ENCODE assay signal across 20 cellular contexts in the genomic region with DNA sequence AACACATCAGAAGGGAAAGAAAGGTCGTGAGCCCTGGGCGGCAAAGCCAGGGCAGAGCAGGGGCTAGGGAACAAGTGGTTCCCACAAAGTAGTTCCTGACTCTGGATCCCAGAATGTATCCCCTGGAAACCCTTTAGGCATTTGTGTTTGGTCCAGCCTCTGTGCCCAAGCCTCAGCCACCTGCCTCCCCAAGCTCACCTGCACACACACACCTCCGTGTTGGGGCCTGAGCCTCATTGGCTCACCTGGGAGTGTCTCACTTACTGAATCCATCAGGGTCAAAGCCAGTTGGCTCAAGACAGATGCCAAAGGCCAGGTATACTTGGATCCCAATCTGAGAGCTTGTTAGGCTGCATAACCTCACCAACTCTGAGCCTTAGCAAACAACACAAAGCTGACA. TPM values are rescaled to one million over a fixed set of nuclear protein-coding genes. Genes with fewer than 3 reads are reported as not detected.
"Had no signal": no experiment of that assay in that cellular context is flagged by ENCODE, and none has a peak within 500 bp of the region (broad histone marks: within the 10 kb centered on the region; RNA-seq: fewer than 3 reads in every experiment).

No MANE protein-coding gene starts in this region.

RNA-seq across cellular contexts. Expression of gene KCNJ18, which starts 54.1 kb away (rescaled TPM):
- total RNA-seq: activated naive CD4-positive, alpha-beta T cell treated with anti-CD3 and anti-CD28 coated beads for 36 hours; activated naive CD4-positive, alpha-beta T cell treated with anti-CD3 and anti-CD28 coated beads, Interleukin-2, amount 50 U/mL, for 72 hours; activated naive CD8-positive, alpha-beta T cell treated with anti-CD3 and anti-CD28 coated beads, Interleukin-2, amount 10 ng/mL, durations not matched to agents 7 days and 5 days; activated T-cell treated with anti-CD3 and anti-CD28 coated beads, Interleukin-2, amount 50 U/mL, for 4 hours; activated T-cell treated with anti-CD3 and anti-CD28 coated beads, Interleukin-2, amount 50 U/mL, for 72 hours; activated T-helper 1 cell treated with anti-CD3 and anti-CD28 coated beads, Interleukin-12 subunit alpha, Interleukin-12 subunit beta, Interleukin-2, Interleukin-4 antibody, amounts not matched to agents 30 ng/mL and 10 ng/mL and 1 ng/mL, durations not matched to agents 14 hours and 24 hours and 36 hours; activated T-helper 17 cell treated with anti-CD3 and anti-CD28 coated beads, Interleukin-2, amount 50 U/mL, for 72 hours; activated T-helper 2 cell treated with anti-CD3 and anti-CD28 coated beads, Interferon-gamma antibody, Interleukin-2, Interleukin-4, amounts not matched to agents 10 μg/mL and 5 μg/mL and 100 μg/mL, durations not matched to agents 14 hours and 24 hours and 36 hours; adrenal gland; aorta; ascending aorta; astrocyte; body of pancreas; breast epithelium; bronchial epithelial cell; cardiac muscle cell; cardiac septum; cerebellum; chondrocyte had no signal
- polyA plus RNA-seq: adipose tissue, adrenal gland, aorta, cardiac muscle cell had no signal
